Comparison of ENCODE assay signal across 13 cellular contexts in the genomic region with DNA sequence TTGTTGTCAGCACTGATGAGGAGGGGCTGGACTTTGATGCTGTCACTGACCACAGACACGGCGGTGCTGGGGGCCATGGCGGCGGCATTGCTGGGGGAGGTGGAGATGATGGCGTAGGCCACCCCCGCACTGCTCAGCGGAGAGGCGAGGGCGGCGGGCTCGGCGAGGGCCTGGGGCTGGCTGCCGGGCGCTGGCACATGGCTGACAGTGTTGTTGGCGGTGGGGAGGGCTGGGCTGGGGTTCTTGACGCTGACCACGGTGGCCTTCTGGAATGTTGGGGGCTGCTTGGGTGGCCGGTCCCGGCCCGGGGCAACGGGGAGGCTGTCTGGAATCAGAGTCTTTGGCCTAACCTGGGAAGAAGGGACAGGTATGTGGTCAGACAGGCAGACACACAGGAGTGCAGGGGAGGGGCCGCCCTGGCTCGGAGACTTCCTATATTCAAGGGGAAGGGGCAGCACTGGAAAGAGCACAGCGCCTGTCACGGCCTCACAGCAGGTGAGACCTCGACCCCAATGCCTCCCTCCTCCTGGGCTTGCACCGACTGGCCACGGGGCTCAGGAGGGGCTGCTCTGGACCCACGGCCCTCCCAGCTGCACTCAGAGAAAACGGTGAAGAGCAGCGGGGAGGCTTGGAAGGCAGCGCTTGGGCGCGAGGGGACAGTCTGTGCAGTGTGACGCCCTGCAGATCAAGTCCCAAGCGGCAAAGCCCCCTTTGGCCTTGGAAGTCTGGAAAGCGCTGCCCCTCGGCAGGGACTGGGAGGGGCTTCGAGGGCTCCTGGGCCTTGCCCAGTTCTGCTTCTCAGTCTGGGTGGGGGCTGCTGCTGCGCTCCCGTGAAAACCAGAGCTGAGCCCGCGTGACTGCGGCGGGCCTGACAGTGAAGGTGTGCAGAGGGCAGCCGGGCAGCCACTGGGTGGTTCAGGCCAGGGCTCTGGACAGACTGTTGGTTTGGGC.
"Had no signal": no experiment of that assay in that cellular context is flagged by ENCODE, and none has a peak within 500 bp of the region (broad histone marks: within the 10 kb centered on the region; RNA-seq: fewer than 3 reads in every experiment).

No MANE protein-coding gene starts in this region.

- H3K4me2 ChIP-seq: hepatocyte had no signal

- ATAC-seq: gastroesophageal sphincter; left ventricle myocardium superior; stimulated activated effector memory CD8-positive, alpha-beta T cell treated with anti-CD3 and anti-CD28 coated beads, Interleukin-12 subunit alpha, Interleukin-12 subunit beta, amount 100 ng/mL, for 72 hours; T-helper 17 cell had no signal

- H3K4me3 Mint-ChIP-seq: activated CD4-positive, alpha-beta T cell treated with anti-CD3 and anti-CD28 coated beads, Interleukin-2, amount 10 ng/mL, durations not matched to agents 7 days and 5 days; activated naive CD4-positive, alpha-beta T cell treated with anti-CD3 and anti-CD28 coated beads for 36 hours; nephron; stimulated activated effector memory CD8-positive, alpha-beta T cell treated with anti-CD3 and anti-CD28 coated beads, Interleukin-12 subunit alpha, Interleukin-12 subunit beta, amount 100 ng/mL, for 72 hours; T-helper 17 cell had no signal

- H3K36me3 ChIP-seq: thyroid gland, uterus had no signal

- H3K27me3 ChIP-seq: dorsolateral prefrontal cortex, gastroesophageal sphincter, hepatocyte, thyroid gland, uterus had no signal

- H2AFZ ChIP-seq: hepatocyte had no signal

- H3K27ac ChIP-seq: dorsolateral prefrontal cortex, gastroesophageal sphincter, hepatocyte, thyroid gland, uterus had no signal

- H3K9me3 Mint-ChIP-seq: activated CD4-positive, alpha-beta T cell treated with anti-CD3 and anti-CD28 coated beads, Interleukin-2, amount 10 ng/mL, durations not matched to agents 7 days and 5 days had no signal

- H3K9me3 ChIP-seq: thyroid gland, uterus had no signal

- H3K4me1 Mint-ChIP-seq: activated CD4-positive, alpha-beta T cell treated with anti-CD3 and anti-CD28 coated beads, Interleukin-2, amount 10 ng/mL, durations not matched to agents 7 days and 5 days; nephron; stimulated activated effector memory CD8-positive, alpha-beta T cell treated with anti-CD3 and anti-CD28 coated beads, Interleukin-12 subunit alpha, Interleukin-12 subunit beta, amount 100 ng/mL, for 72 hours; T-helper 17 cell had no signal

- H3K4me1 ChIP-seq: gastroesophageal sphincter, thyroid gland, uterus had no signal

- H3K79me2 ChIP-seq: hepatocyte had no signal

- H3K36me3 Mint-ChIP-seq: stimulated activated effector memory CD8-positive, alpha-beta T cell treated with anti-CD3 and anti-CD28 coated beads, Interleukin-12 subunit alpha, Interleukin-12 subunit beta, amount 100 ng/mL, for 72 hours had no signal

- H3K4me3 ChIP-seq: dorsolateral prefrontal cortex, gastroesophageal sphincter, hepatocyte, thyroid gland, uterus had no signal

- H3K27ac Mint-ChIP-seq: activated naive CD4-positive, alpha-beta T cell treated with anti-CD3 and anti-CD28 coated beads for 36 hours; nephron; stimulated activated effector memory CD8-positive, alpha-beta T cell treated with anti-CD3 and anti-CD28 coated beads, Interleukin-12 subunit alpha, Interleukin-12 subunit beta, amount 100 ng/mL, for 72 hours; T-helper 17 cell had no signal

- H3K27me3 Mint-ChIP-seq: activated CD4-positive, alpha-beta T cell treated with anti-CD3 and anti-CD28 coated beads, Interleukin-2, amount 10 ng/mL, durations not matched to agents 7 days and 5 days had no signal

- DNase-seq: activated CD4-positive, alpha-beta T cell treated with anti-CD3 and anti-CD28 coated beads, Interleukin-2, amount 10 ng/mL, durations not matched to agents 7 days and 5 days; activated CD8-positive, alpha-beta memory T cell treated with anti-CD3 and anti-CD28 coated beads for 24 hours; activated naive CD4-positive, alpha-beta T cell treated with anti-CD3 and anti-CD28 coated beads for 36 hours; erythroblast; left ventricle myocardium superior; T-helper 17 cell; thyroid gland; uterus had no signal
